In the genomic region with DNA sequence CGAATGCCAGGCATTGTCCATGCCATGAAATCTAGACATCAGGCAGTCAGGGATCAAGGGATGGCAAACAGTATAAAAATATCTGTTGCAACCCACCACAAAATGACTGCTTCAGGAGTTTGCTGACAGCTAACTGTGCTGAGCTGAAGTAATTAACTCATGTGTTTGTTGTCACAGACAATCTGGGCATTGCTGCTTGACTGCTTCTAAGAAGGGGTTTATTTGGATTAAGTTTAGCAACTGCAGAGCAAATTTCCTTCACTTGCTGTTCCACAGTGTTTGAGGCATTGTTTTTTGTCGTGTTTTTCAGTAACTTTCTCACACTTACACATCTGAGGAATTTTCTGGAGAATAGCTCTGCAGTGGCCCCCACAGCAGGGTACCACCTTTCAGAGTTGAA, we compare ENCODE assay signal across 33 cellular contexts. TPM values are rescaled to one million over a fixed set of nuclear protein-coding genes. Genes with fewer than 3 reads are reported as not detected.
"Had no signal": no experiment of that assay in that cellular context is flagged by ENCODE, and none has a peak within 500 bp of the region (broad histone marks: within the 10 kb centered on the region; RNA-seq: fewer than 3 reads in every experiment).

No MANE protein-coding gene starts in this region.

- H3K27me3 ChIP-seq: Peyer's patch had no signal

- H3K36me3 ChIP-seq: Peyer's patch had no signal

- H3K9me3 Mint-ChIP-seq: activated CD4-positive, alpha-beta memory T cell treated with anti-CD3 and anti-CD28 coated beads, Interleukin-2, amount 10 ng/mL, durations not matched to agents 7 days and 5 days; activated naive CD4-positive, alpha-beta T cell treated with anti-CD3 and anti-CD28 coated beads, Interleukin-2, amount 10 ng/mL, durations not matched to agents 7 days and 5 days; activated naive CD8-positive, alpha-beta T cell treated with anti-CD3 and anti-CD28 coated beads, Interleukin-2, amount 50 U/mL, for 24 hours had no signal

- DNase-seq: activated CD4-positive, alpha-beta memory T cell treated with anti-CD3 and anti-CD28 coated beads, Interleukin-2, amount 10 ng/mL, durations not matched to agents 7 days and 5 days; activated CD4-positive, alpha-beta T cell treated with anti-CD3 and anti-CD28 coated beads for 1 hour; activated CD4-positive, alpha-beta T cell treated with anti-CD3 and anti-CD28 coated beads for 48 hours; activated CD4-positive, CD25-positive, alpha-beta regulatory T cell; activated CD8-positive, alpha-beta memory T cell treated with anti-CD3 and anti-CD28 coated beads for 24 hours; activated CD8-positive, alpha-beta memory T cell treated with anti-CD3 and anti-CD28 coated beads, Interleukin-2, amount 10 ng/mL, durations not matched to agents 7 days and 5 days; activated CD8-positive, alpha-beta memory T cell treated with anti-CD3 and anti-CD28 coated beads, Interleukin-2, amount 50 U/mL, for 48 hours; activated effector memory CD4-positive, alpha-beta T cell treated with Interleukin-2 at 50 U/mL for 16 hours; activated naive CD4-positive, alpha-beta T cell treated with anti-CD3 and anti-CD28 coated beads, Interleukin-2, amount 10 ng/mL, durations not matched to agents 7 days and 5 days; activated naive CD8-positive, alpha-beta T cell treated with anti-CD3 and anti-CD28 coated beads, Interleukin-2, amount 50 U/mL, for 24 hours; activated T-cell treated with anti-CD3 and anti-CD28 coated beads, Interleukin-2, amount 50 U/mL, for 48 hours; anterior cingulate cortex; NCI-H1092 treated with DMSO at 0.1 percent for 48 hours; NCI-H1417 treated with DMSO at 0.1 percent for 48 hours; NCI-H187 treated with DMSO at 0.1 percent for 48 hours; NCI-H2081; NCI-H2171 treated with DMSO at 0.1 percent for 48 hours; NCI-H510A; NCI-H526; NCI-H774; PC-3; Peyer's patch; RPMI8226; SW 1271; T-helper 1 cell; T-helper 2 cell; T-helper 9 cell had no signal

- H3K9me3 ChIP-seq: Peyer's patch had no signal

- H3K27ac Mint-ChIP-seq: activated CD4-positive, alpha-beta memory T cell treated with anti-CD3 and anti-CD28 coated beads, Interleukin-2, amount 10 ng/mL, durations not matched to agents 7 days and 5 days; activated CD8-positive, alpha-beta memory T cell treated with anti-CD3 and anti-CD28 coated beads, Interleukin-2, amount 10 ng/mL, durations not matched to agents 7 days and 5 days; activated naive CD4-positive, alpha-beta T cell treated with anti-CD3 and anti-CD28 coated beads, Interleukin-2, amount 10 ng/mL, durations not matched to agents 7 days and 5 days; activated naive CD8-positive, alpha-beta T cell; activated naive CD8-positive, alpha-beta T cell treated with anti-CD3 and anti-CD28 coated beads, Interleukin-2, amount 50 U/mL, for 24 hours had no signal

- H3K36me3 Mint-ChIP-seq: activated naive CD4-positive, alpha-beta T cell treated with anti-CD3 and anti-CD28 coated beads, Interleukin-2, amount 10 ng/mL, durations not matched to agents 7 days and 5 days had no signal

- H3K4me3 Mint-ChIP-seq: activated CD4-positive, alpha-beta memory T cell treated with anti-CD3 and anti-CD28 coated beads, Interleukin-2, amount 10 ng/mL, durations not matched to agents 7 days and 5 days; activated CD8-positive, alpha-beta memory T cell treated with anti-CD3 and anti-CD28 coated beads, Interleukin-2, amount 10 ng/mL, durations not matched to agents 7 days and 5 days; activated naive CD4-positive, alpha-beta T cell treated with anti-CD3 and anti-CD28 coated beads, Interleukin-2, amount 10 ng/mL, durations not matched to agents 7 days and 5 days; activated naive CD8-positive, alpha-beta T cell; activated naive CD8-positive, alpha-beta T cell treated with anti-CD3 and anti-CD28 coated beads, Interleukin-2, amount 50 U/mL, for 24 hours had no signal

- H3K27me3 Mint-ChIP-seq: activated CD4-positive, alpha-beta memory T cell treated with anti-CD3 and anti-CD28 coated beads, Interleukin-2, amount 10 ng/mL, durations not matched to agents 7 days and 5 days; activated CD8-positive, alpha-beta memory T cell treated with anti-CD3 and anti-CD28 coated beads, Interleukin-2, amount 10 ng/mL, durations not matched to agents 7 days and 5 days; activated naive CD8-positive, alpha-beta T cell; activated naive CD8-positive, alpha-beta T cell treated with anti-CD3 and anti-CD28 coated beads, Interleukin-2, amount 50 U/mL, for 24 hours had no signal

- H3K27ac ChIP-seq: Peyer's patch, VCaP had no signal

- H3K4me1 ChIP-seq: Peyer's patch had no signal

- H3K4me3 ChIP-seq: K562, Peyer's patch had no signal

RNA-seq across cellular contexts. Expression of gene BSX, which starts 30.4 kb away (rescaled TPM):
- total RNA-seq: activated CD4-positive, alpha-beta memory T cell treated with anti-CD3 and anti-CD28 coated beads, Interleukin-2, amount 10 ng/mL, durations not matched to agents 7 days and 5 days; activated CD8-positive, alpha-beta memory T cell treated with anti-CD3 and anti-CD28 coated beads, Interleukin-2, amount 10 ng/mL, durations not matched to agents 7 days and 5 days; cardiac septum; K562; M059J; PC-3; Peyer's patch; Right ventricle myocardium inferior had no signal
